ENCODE assay signal across 14 cellular contexts in genomic region chr6:89375902-89376301, GRCh38. TPM values are rescaled to one million over a fixed set of nuclear protein-coding genes. Genes with fewer than 3 reads are reported as not detected.
DNase-seq lines count a peak whose midpoint lies in the region; ATAC-seq and TF ChIP-seq lines count a peak whose summit lies in the region.
"Had no signal": no experiment of that assay in that cellular context is flagged by ENCODE, and none has a peak within 500 bp of the region (broad histone marks: within the 10 kb centered on the region; RNA-seq: fewer than 3 reads in every experiment).

No MANE protein-coding gene starts in this region.

- no peak for TF ChIP-seq CTCF in endothelial cell (IDR thresholded peaks at IDR 0.05; ENCODE audit: unreplicated experiment)
- no peak for TF ChIP-seq CTCF in colonic mucosa (IDR thresholded peaks at IDR 0.05)

- POLR2A ChIA-PET in HEK293T (lab: Yijun Ruan, JAX): no interaction called here

- no peak overlapping the region for H3K9ac ChIP-seq in colonic mucosa (ENCODE audit: low read depth in 2 of 2, low read length in 2 of 2)

- H3K4me3 Mint-ChIP-seq in activated naive CD4-positive, alpha-beta T cell treated with anti-CD3 and anti-CD28 coated beads, Interleukin-2, amount 10 ng/mL, durations not matched to agents 7 days and 5 days: peak overlapping the region; percentile 21
- no peak overlapping the region for H3K4me3 Mint-ChIP-seq in endothelial cell (ENCODE audit: unreplicated experiment)
- H3K4me3 Mint-ChIP-seq: activated naive CD8-positive, alpha-beta T cell had no signal

- no peak for DNase-seq in activated naive CD4-positive, alpha-beta T cell treated with anti-CD3 and anti-CD28 coated beads, Interleukin-2, amount 10 ng/mL, durations not matched to agents 7 days and 5 days
- DNase-seq in activated naive CD4-positive, alpha-beta T cell (lab: John Stamatoyannopoulos, UW): no peak
- DNase-seq in NCI-H2171 (lab: John Stamatoyannopoulos, UW) (peak; percentile 73), endothelial cell (ENCODE audit: low spot score) (no peak), colonic mucosa (no peak), HuH-7 (ENCODE audit: low spot score) (no peak), HEK293T (ENCODE audit: extremely low spot score) (no peak)
- DNase-seq: testis had no signal

- ATAC-seq in GM19023 (IDR thresholded peaks at IDR 0.05; ENCODE audit: unreplicated experiment): no peak

- no peaks in the 10 kb centered on the region for H3K27me3 Mint-ChIP-seq in activated naive CD4-positive, alpha-beta T cell treated with anti-CD3 and anti-CD28 coated beads, Interleukin-2, amount 10 ng/mL, durations not matched to agents 7 days and 5 days
- no peaks in the 10 kb centered on the region for H3K27me3 Mint-ChIP-seq in endothelial cell (ENCODE audit: unreplicated experiment)
- H3K27me3 Mint-ChIP-seq: activated naive CD8-positive, alpha-beta T cell had no signal

- no peaks in the 10 kb centered on the region for H3K36me3 Mint-ChIP-seq in activated naive CD4-positive, alpha-beta T cell treated with anti-CD3 and anti-CD28 coated beads, Interleukin-2, amount 10 ng/mL, durations not matched to agents 7 days and 5 days
- H3K36me3 Mint-ChIP-seq in endothelial cell (ENCODE audit: low read depth, unreplicated experiment): no peaks in the 10 kb centered on the region
- H3K36me3 Mint-ChIP-seq: activated naive CD8-positive, alpha-beta T cell had no signal

- H3K27ac Mint-ChIP-seq in activated naive CD4-positive, alpha-beta T cell treated with anti-CD3 and anti-CD28 coated beads, Interleukin-2, amount 10 ng/mL, durations not matched to agents 7 days and 5 days: peak overlapping the region; percentile 82
- H3K27ac Mint-ChIP-seq in endothelial cell (ENCODE audit: unreplicated experiment): peak overlapping the region; percentile 50
- H3K27ac Mint-ChIP-seq: activated naive CD8-positive, alpha-beta T cell had no signal

- H3K4me1 ChIP-seq in colonic mucosa: no peaks in the 10 kb centered on the region
- H3K4me1 ChIP-seq: SJCRH30, testis had no signal

- no peaks in the 10 kb centered on the region for H3K27me3 ChIP-seq in colonic mucosa
- H3K27me3 ChIP-seq: gastroesophageal sphincter, SJCRH30, testis had no signal

- CTCF ChIA-PET in activated naive CD4-positive, alpha-beta T cell treated with anti-CD3 and anti-CD28 coated beads, Interleukin-2, amount 10 ng/mL, durations not matched to agents 7 days and 5 days (lab: Charles Lee): interaction anchor here (0.9 to 1.8 kb wide), 7 partner anchors 9 to 393 kb away, joined by 3 to 10 read pairs (median 4); no protein-coding TSS in a partner anchor
- CTCF ChIA-PET in HEK293T (lab: Yijun Ruan, JAX): no interaction called here

- no peaks in the 10 kb centered on the region for H3K9me3 Mint-ChIP-seq in activated naive CD4-positive, alpha-beta T cell treated with anti-CD3 and anti-CD28 coated beads, Interleukin-2, amount 10 ng/mL, durations not matched to agents 7 days and 5 days
- H3K9me3 Mint-ChIP-seq in endothelial cell (ENCODE audit: unreplicated experiment): no peaks in the 10 kb centered on the region

- H3K4me3 ChIP-seq in colonic mucosa: no peak overlapping the region
- H3K4me3 ChIP-seq: gastroesophageal sphincter, SJCRH30, testis had no signal

- H3K4me1 Mint-ChIP-seq in activated naive CD4-positive, alpha-beta T cell treated with anti-CD3 and anti-CD28 coated beads, Interleukin-2, amount 10 ng/mL, durations not matched to agents 7 days and 5 days: peaks cover 42% of the 10 kb centered on the region
- H3K4me1 Mint-ChIP-seq in endothelial cell (ENCODE audit: unreplicated experiment): peaks cover 7% of the 10 kb centered on the region

- H3K27ac ChIP-seq in colonic mucosa: no peak overlapping the region
- H3K27ac ChIP-seq: gastroesophageal sphincter, SJCRH30, testis, VCaP had no signal

- no peaks in the 10 kb centered on the region for H3K9me3 ChIP-seq in colonic mucosa
- H3K9me3 ChIP-seq: gastroesophageal sphincter, SJCRH30, testis had no signal

- intact Hi-C loops in colonic mucosa (cut with DNase I): no loop called here

- no peaks in the 10 kb centered on the region for H3K36me3 ChIP-seq in colonic mucosa
- H3K36me3 ChIP-seq: gastroesophageal sphincter had no signal

TF ChIP-seq in HEK293T, 16 proteins besides CTCF, POLR2A, EP300 and RAD21:
- TF ChIP-seq SUZ12 (IDR thresholded peaks at IDR 0.05) (no peak), FOXK2 (IDR thresholded peaks at IDR 0.05) (no peak), ARNT (IDR thresholded peaks at IDR 0.05) (no peak), ZNF384 (IDR thresholded peaks at IDR 0.05) (no peak), TARDBP (IDR thresholded peaks at IDR 0.05) (no peak), ELF4 (IDR thresholded peaks at IDR 0.05) (no peak), FOXA1 (IDR thresholded peaks at IDR 0.05) (no peak), FOXM1 (IDR thresholded peaks at IDR 0.05; ENCODE audit: borderline replicate concordance) (no peak), BHLHE40 (IDR thresholded peaks at IDR 0.05; ENCODE audit: borderline replicate concordance) (no peak), CTBP1 (IDR thresholded peaks at IDR 0.05; ENCODE audit: borderline replicate concordance) (no peak)

RNA-seq across cellular contexts. Expression of gene UBE2J1, which starts 23.4 kb away (rescaled TPM):
- total RNA-seq in endothelial cell (ENCODE audit: unreplicated experiment) (43.7 TPM), colonic mucosa (10 to 100 TPM; 32.1 to 57.2 TPM)

RNA-seq across cellular contexts. Expression of gene RRAGD, which starts 36.2 kb away (rescaled TPM):
- total RNA-seq in endothelial cell (ENCODE audit: unreplicated experiment): 9.8 TPM
- 1 to 10 TPM; 2.0 to 4.4 TPM for total RNA-seq in colonic mucosa
- total RNA-seq: HT-29 had no signal

RNA-seq across cellular contexts. Expression of gene ANKRD6, which starts 57.0 kb away (rescaled TPM):
- total RNA-seq in endothelial cell (ENCODE audit: unreplicated experiment) (70.9 TPM), colonic mucosa (1 to 10 TPM; 1.6 to 3.1 TPM)
- total RNA-seq: HT-29 had no signal

Comparison
In these comparisons a context has a peak if more than half of its experiments do, and no peak if none do; other contexts are left out.
1. RNA of gene ANKRD6, which starts 57.0 kb away (total RNA-seq): 70.9 TPM in endothelial cell (single experiment); 1.6 to 3.1 TPM in colonic mucosa; every median in the first group is over 10 times any median in the second.